7 cellular contexts compared by ENCODE assay signal in the genomic region with DNA sequence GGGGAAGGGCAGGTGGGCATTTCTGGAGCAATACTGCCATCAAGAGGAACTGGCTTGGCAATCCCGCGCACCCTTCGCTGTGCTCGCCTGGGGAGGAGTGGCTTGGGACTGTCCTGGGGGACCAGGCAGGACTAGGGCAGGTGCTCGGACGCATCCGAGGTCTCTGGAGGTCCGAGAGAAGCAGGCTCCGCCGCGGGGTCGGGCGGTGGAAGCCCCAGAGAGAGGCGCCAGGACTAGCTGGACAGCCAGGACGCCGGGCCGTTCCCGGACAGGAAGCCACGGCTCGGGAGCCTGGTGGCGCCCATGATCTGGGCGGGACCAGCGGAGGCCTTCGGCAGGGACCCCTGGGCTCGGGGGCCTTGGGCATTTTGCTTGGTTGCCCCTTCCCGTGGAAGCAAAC.
DNase-seq lines count a peak whose midpoint lies in the region; ATAC-seq and TF ChIP-seq lines count a peak whose summit lies in the region.
"Not testable (repeated sequence)": the region's sequence is repeated elsewhere in the genome, so short reads cannot be mapped to it uniquely, and the experiment has no call there.

No MANE protein-coding gene starts in this region.

- peak overlapping the region; percentile 55 for H3K4me3 ChIP-seq in GM06990 (replicated peaks; ENCODE audit: low read depth, low read length)
- peak overlapping the region; percentile 30; the same call in 1 of the 2 replicates for H3K4me3 ChIP-seq in LNCaP clone FGC (ENCODE audit: low read depth, low read length)
- peak overlapping the region; percentile 34 for H3K4me3 ChIP-seq in kidney epithelial cell (ENCODE audit: low read depth, low read length)
- peak overlapping the region; percentile 38 for H3K4me3 ChIP-seq in ovary

- not testable (repeated sequence) for H3K9me3 Mint-ChIP-seq in stimulated activated naive B cell treated with anti-CD40 and anti-IgM and Interleukin-4, amounts not matched to agents 10 μg/mL and 1 μg/mL and 100 μg/mL, for 72 hours

- not testable (repeated sequence) for H3K36me3 ChIP-seq in GM06990 (ENCODE audit: control insufficient read depth, insufficient read depth, low read length); kidney epithelial cell (ENCODE audit: control insufficient read depth, insufficient read depth, low read length); ovary

- not testable (repeated sequence) for TF ChIP-seq EP300 in ovary (IDR thresholded peaks at IDR 0.05)

- not testable (repeated sequence) for H3K4me1 Mint-ChIP-seq in stimulated activated naive B cell treated with anti-CD40 and anti-IgM and Interleukin-4, amounts not matched to agents 10 μg/mL and 1 μg/mL and 100 μg/mL, for 72 hours

- H3K4me1 ChIP-seq in ovary (ENCODE audit: insufficient read depth), result not testable (repeated sequence)

- not testable (repeated sequence) for H3K36me3 Mint-ChIP-seq in stimulated activated naive B cell treated with anti-CD40 and anti-IgM and Interleukin-4, amounts not matched to agents 10 μg/mL and 1 μg/mL and 100 μg/mL, for 72 hours

- not testable (repeated sequence) for H3K27me3 ChIP-seq in GM06990 (replicated peaks; ENCODE audit: control insufficient read depth, insufficient read depth, low read length); kidney epithelial cell (ENCODE audit: control insufficient read depth, insufficient read depth, low read length); ovary

- peak overlapping the region; percentile 83 for H3K27ac ChIP-seq in caudate nucleus (ENCODE audit: low read depth, low read length)
- not testable (repeated sequence) for H3K27ac ChIP-seq in ovary

- WGBS in ovary, 3 donors, result 57 to 74% methylated on average over 14 of the region's 26 CpGs; no CpG with 5 or more reads in 1 of the 3 donors

- ATAC-seq in stimulated activated naive B cell treated with anti-CD40 and anti-IgM and Interleukin-4, amounts not matched to agents 10 μg/mL and 1 μg/mL and 100 μg/mL, for 72 hours (replicated peaks), result not testable (repeated sequence)

- intact Hi-C loops in ovary (cut with DNase I), result not testable (repeated sequence)

- not testable (repeated sequence) for DNase-seq in GM06990 (ENCODE audit: extremely low read depth, insufficient read length); LNCaP clone FGC (ENCODE audit: low read depth); caudate nucleus (lab: John Stamatoyannopoulos, UW); kidney epithelial cell (ENCODE audit: low read depth)
- DNase-seq in activated CD4-positive, CD25-positive, alpha-beta regulatory T cell treated with anti-CD3 and anti-CD28 coated beads, Interleukin-2, amount 50 U/mL, for 72 hours, result peak; percentile 49
- DNase-seq in ovary, result peak in 3 of 5 donors; percentile 52 to 67 (median 64)
- peak; percentile 22 for DNase-seq in stimulated activated naive B cell treated with anti-CD40 and anti-IgM and Interleukin-4, amounts not matched to agents 10 μg/mL and 1 μg/mL and 100 μg/mL, for 72 hours

- not testable (repeated sequence) for H3K27me3 Mint-ChIP-seq in stimulated activated naive B cell treated with anti-CD40 and anti-IgM and Interleukin-4, amounts not matched to agents 10 μg/mL and 1 μg/mL and 100 μg/mL, for 72 hours

- H3K27ac Mint-ChIP-seq in stimulated activated naive B cell treated with anti-CD40 and anti-IgM and Interleukin-4, amounts not matched to agents 10 μg/mL and 1 μg/mL and 100 μg/mL, for 72 hours, result not testable (repeated sequence)

- TF ChIP-seq POLR2A in ovary (IDR thresholded peaks at IDR 0.05), result not testable (repeated sequence)

- TF ChIP-seq CTCF in GM06990 (IDR thresholded peaks at IDR 0.05; ENCODE audit: insufficient read depth, low read length, poor library complexity, severe bottlenecking); LNCaP clone FGC (IDR thresholded peaks at IDR 0.05; ENCODE audit: control insufficient read depth, extremely low read depth, insufficient read depth); kidney epithelial cell (IDR thresholded peaks at IDR 0.05; ENCODE audit: insufficient read depth, low read length, poor library complexity, severe bottlenecking); ovary (IDR thresholded peaks at IDR 0.05): not testable (repeated sequence)

- H3K4me3 Mint-ChIP-seq in stimulated activated naive B cell treated with anti-CD40 and anti-IgM and Interleukin-4, amounts not matched to agents 10 μg/mL and 1 μg/mL and 100 μg/mL, for 72 hours, result peak overlapping the region in 1 of 2 donors; percentile 66

- not testable (repeated sequence) for H3K9me3 ChIP-seq in ovary
